8 cellular contexts compared by ENCODE assay signal in the genomic region with DNA sequence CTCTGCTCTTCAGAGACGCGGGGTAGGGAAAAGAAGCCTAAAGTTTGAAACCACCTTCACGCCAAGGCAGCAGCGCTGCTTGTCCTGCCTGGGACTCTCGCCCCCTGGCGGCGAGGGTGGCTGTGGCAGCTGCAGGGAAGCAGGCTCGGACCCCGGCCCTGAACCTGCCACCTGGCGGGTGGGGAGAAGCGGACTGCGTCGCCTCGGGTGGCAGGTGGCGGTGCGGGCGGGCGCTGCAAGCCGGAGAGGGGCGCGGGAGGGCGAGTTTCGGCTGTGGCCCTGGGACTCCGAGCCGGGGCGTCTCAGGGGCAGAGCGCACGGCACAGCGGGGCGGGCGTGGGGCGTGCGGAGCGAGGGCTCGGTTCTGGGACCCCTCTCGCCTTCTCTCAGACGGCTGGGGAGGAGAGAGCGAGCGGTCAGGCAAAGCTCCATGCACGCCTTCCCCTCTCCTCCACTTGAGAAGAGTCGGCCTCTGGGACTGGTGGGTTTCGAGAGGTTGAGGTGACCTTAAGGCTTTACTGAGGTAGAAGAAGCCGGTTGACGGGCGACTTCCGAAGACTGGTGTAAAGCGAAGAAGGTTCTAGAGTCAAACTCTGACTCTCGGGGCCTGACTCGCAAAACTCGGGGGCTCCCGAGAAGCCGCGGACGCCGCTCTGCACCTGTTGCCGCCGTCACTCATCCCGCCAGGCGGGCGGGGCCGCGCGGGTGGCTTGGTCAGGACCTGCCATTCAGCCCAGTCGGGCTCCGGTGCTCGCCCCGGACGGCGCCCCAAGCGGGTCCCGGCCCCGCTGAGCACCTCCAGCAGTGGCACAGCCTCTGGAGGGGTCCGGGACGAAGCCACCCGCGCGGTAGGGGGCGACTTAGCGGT. TPM values are rescaled to one million over a fixed set of nuclear protein-coding genes. Genes with fewer than 3 reads are reported as not detected.
A peak's percentile ranks its signal among the peaks of the same experiment; 100 is the strongest.
DNase-seq lines count a peak whose midpoint lies in the region; ATAC-seq and TF ChIP-seq lines count a peak whose summit lies in the region.

No MANE protein-coding gene starts in this region.

- TF ChIP-seq CTCF in heart right ventricle (IDR thresholded peaks at IDR 0.05) (peak in 8 of 9 donors; percentile 25 to 57 (median 53)), sigmoid colon (IDR thresholded peaks at IDR 0.05) (peak in 2 of 4 experiments; percentile 25 to 29)

- no peak overlapping the region for H3K27ac Mint-ChIP-seq in activated T-helper 2 cell treated with anti-CD3 and anti-CD28 coated beads, Interferon-gamma antibody, Interleukin-2, Interleukin-4, amounts not matched to agents 10 μg/mL and 5 μg/mL and 100 μg/mL, durations not matched to agents 14 hours and 24 hours and 36 hours

- H3K4me1 ChIP-seq in HUES48 (ENCODE audit: control insufficient read depth, insufficient read depth, low read length): no peaks in the 10 kb centered on the region
- H3K4me1 ChIP-seq in heart right ventricle: peaks cover 0 to 12% (median 7%) of the 10 kb centered on the region in 9 donors
- H3K4me1 ChIP-seq in sigmoid colon: peaks cover 0 to 12% (median 12%) of the 10 kb centered on the region in 4 donors

- H3K27me3 Mint-ChIP-seq in activated T-helper 2 cell treated with anti-CD3 and anti-CD28 coated beads, Interferon-gamma antibody, Interleukin-2, Interleukin-4, amounts not matched to agents 10 μg/mL and 5 μg/mL and 100 μg/mL, durations not matched to agents 14 hours and 24 hours and 36 hours (ENCODE audit: low read depth): peaks cover 43% of the 10 kb centered on the region

- no peak for TF ChIP-seq EP300 in sigmoid colon (IDR thresholded peaks at IDR 0.05)

- peaks cover 7% of the 10 kb centered on the region for H3K4me1 Mint-ChIP-seq in activated T-helper 2 cell treated with anti-CD3 and anti-CD28 coated beads, Interferon-gamma antibody, Interleukin-2, Interleukin-4, amounts not matched to agents 10 μg/mL and 5 μg/mL and 100 μg/mL, durations not matched to agents 14 hours and 24 hours and 36 hours (ENCODE audit: low read depth)

- H3K4me3 Mint-ChIP-seq in activated T-helper 2 cell treated with anti-CD3 and anti-CD28 coated beads, Interferon-gamma antibody, Interleukin-2, Interleukin-4, amounts not matched to agents 10 μg/mL and 5 μg/mL and 100 μg/mL, durations not matched to agents 14 hours and 24 hours and 36 hours (ENCODE audit: low read depth): peak overlapping the region; percentile 74

- no peak for TF ChIP-seq POLR2A in sigmoid colon (IDR thresholded peaks at IDR 0.05)

- WGBS in heart right ventricle, 2 donors: 6 to 8% methylated on average over 78 to 79 of the region's 79 CpGs
- WGBS in sigmoid colon, 2 donors: 4 to 7% methylated on average over 79 of the region's 79 CpGs

- DNase-seq in DMS 273 (lab: John Stamatoyannopoulos, UW; ENCODE audit: unreplicated experiment) (peak; percentile 80), DMS 273 treated with DMSO at 0.1 percent for 48 hours (lab: John Stamatoyannopoulos, UW) (no peak), heart right ventricle (peak; percentile 9 to 33), sigmoid colon (no peak), NCI-H1105 treated with DMSO at 0.1 percent for 48 hours (lab: John Stamatoyannopoulos, UW) (no peak), NCI-H2196 (lab: John Stamatoyannopoulos, UW; ENCODE audit: unreplicated experiment) (no peak)
- DNase-seq in activated T-helper 2 cell treated with anti-CD3 and anti-CD28 coated beads, Interferon-gamma antibody, Interleukin-2, Interleukin-4, amounts not matched to agents 10 μg/mL and 5 μg/mL and 100 μg/mL, durations not matched to agents 14 hours and 24 hours and 36 hours (ENCODE audit: low spot score): peak; percentile 56

- ATAC-seq in heart right ventricle: peak in 7 of 8 donors; percentile 42 to 83 (median 74)

- H3K27ac ChIP-seq in HUES48 (ENCODE audit: low read depth, low read length) (no peak overlapping the region), heart right ventricle (no peak overlapping the region), sigmoid colon (no peak overlapping the region)

- H3K27me3 ChIP-seq in HUES48 (ENCODE audit: control insufficient read depth, insufficient read depth, low read length): peaks cover 36% of the 10 kb centered on the region
- H3K27me3 ChIP-seq in heart right ventricle: peaks cover 0 to 37% (median 31%) of the 10 kb centered on the region in 7 donors
- peaks cover 8 to 28% (median 21%) of the 10 kb centered on the region in 3 donors for H3K27me3 ChIP-seq in sigmoid colon

- H3K4me3 ChIP-seq in HUES48 (ENCODE audit: low read depth, low read length) (peak overlapping the region; percentile 63), heart right ventricle (peak overlapping the region; percentile 36 to 58 (median 51)), sigmoid colon (peak overlapping the region; percentile 16 to 46 (median 36))

- H3K36me3 ChIP-seq in HUES48 (ENCODE audit: control insufficient read depth, insufficient read depth, low read length) (no peaks in the 10 kb centered on the region), heart right ventricle (no peaks in the 10 kb centered on the region), sigmoid colon (no peaks in the 10 kb centered on the region)

- intact Hi-C loops in activated T-helper 2 cell treated with anti-CD3 and anti-CD28 coated beads, Interferon-gamma antibody, Interleukin-2, Interleukin-4, amounts not matched to agents 10 μg/mL and 5 μg/mL and 100 μg/mL, durations not matched to agents 14 hours and 24 hours and 36 hours (cut with micrococcal nuclease): no loop called here
- intact Hi-C loops in heart right ventricle (cut with DNase I): no loop called here
- intact Hi-C loops in sigmoid colon (cut with DNase I): no loop called here

- no peaks in the 10 kb centered on the region for H3K9me3 Mint-ChIP-seq in activated T-helper 2 cell treated with anti-CD3 and anti-CD28 coated beads, Interferon-gamma antibody, Interleukin-2, Interleukin-4, amounts not matched to agents 10 μg/mL and 5 μg/mL and 100 μg/mL, durations not matched to agents 14 hours and 24 hours and 36 hours

- no peaks in the 10 kb centered on the region for H3K36me3 Mint-ChIP-seq in activated T-helper 2 cell treated with anti-CD3 and anti-CD28 coated beads, Interferon-gamma antibody, Interleukin-2, Interleukin-4, amounts not matched to agents 10 μg/mL and 5 μg/mL and 100 μg/mL, durations not matched to agents 14 hours and 24 hours and 36 hours (ENCODE audit: low read depth)

- H3K9me3 ChIP-seq in HUES48 (ENCODE audit: control insufficient read depth, insufficient read depth, low read length): no peaks in the 10 kb centered on the region
- no peaks in the 10 kb centered on the region for H3K9me3 ChIP-seq in heart right ventricle
- H3K9me3 ChIP-seq in sigmoid colon: no peaks in the 10 kb centered on the region

- H3K9ac ChIP-seq in HUES48 (ENCODE audit: low read depth, low read length): no peak overlapping the region

RNA-seq across cellular contexts. Expression of gene BOLL, which starts 1.1 kb away (rescaled TPM):
- total RNA-seq in activated T-helper 2 cell treated with anti-CD3 and anti-CD28 coated beads, Interferon-gamma antibody, Interleukin-2, Interleukin-4, amounts not matched to agents 10 μg/mL and 5 μg/mL and 100 μg/mL, durations not matched to agents 14 hours and 24 hours and 36 hours: not detected in 2 replicates
- under 1 TPM in 2 of 10 donors, not detected in 8; 0.12 to 0.18 TPM for total RNA-seq in heart right ventricle
- not detected for polyA plus RNA-seq in heart right ventricle
- not detected for total RNA-seq in sigmoid colon
- not detected for polyA plus RNA-seq in sigmoid colon

RNA-seq across cellular contexts. Expression of gene PLCL1, which starts 18.1 kb away (rescaled TPM):
- total RNA-seq in activated T-helper 2 cell treated with anti-CD3 and anti-CD28 coated beads, Interferon-gamma antibody, Interleukin-2, Interleukin-4, amounts not matched to agents 10 μg/mL and 5 μg/mL and 100 μg/mL, durations not matched to agents 14 hours and 24 hours and 36 hours: 1.8 and 2.0 TPM in 2 replicates
- 100 to 1,000 TPM in 6 of 10 donors, 10 to 100 TPM in 4; 76.8 to 131 (median 108) TPM for total RNA-seq in heart right ventricle
- 10 to 100 TPM; 17.3 to 19.1 TPM for polyA plus RNA-seq in heart right ventricle
- 10 to 100 TPM; 13.6 to 20.0 (median 16.9) TPM for total RNA-seq in sigmoid colon
- polyA plus RNA-seq in sigmoid colon: 1 to 10 TPM in 2 of 3 donors, under 1 TPM in 1; 0.69 to 3.0 (median 1.2) TPM

Comparison
In these comparisons a context has a peak if more than half of its experiments do, and no peak if none do; other contexts are left out.
1. DNase-seq: peak in DMS 273 (single experiment), activated T-helper 2 cell treated with anti-CD3 and anti-CD28 coated beads, Interferon-gamma antibody, Interleukin-2, Interleukin-4, amounts not matched to agents 10 μg/mL and 5 μg/mL and 100 μg/mL, durations not matched to agents 14 hours and 24 hours and 36 hours (single experiment) and heart right ventricle (2 of 2); none in DMS 273 treated with DMSO at 0.1 percent for 48 hours (single experiment), sigmoid colon (single experiment), NCI-H1105 treated with DMSO at 0.1 percent for 48 hours (single experiment) and NCI-H2196 (single experiment).
2. Peak in every context shown above with its lines, with median percentiles within 50 percentile points of each other: H3K4me3 ChIP-seq.